1 cellular context compared by ENCODE assay signal in the genomic region with DNA sequence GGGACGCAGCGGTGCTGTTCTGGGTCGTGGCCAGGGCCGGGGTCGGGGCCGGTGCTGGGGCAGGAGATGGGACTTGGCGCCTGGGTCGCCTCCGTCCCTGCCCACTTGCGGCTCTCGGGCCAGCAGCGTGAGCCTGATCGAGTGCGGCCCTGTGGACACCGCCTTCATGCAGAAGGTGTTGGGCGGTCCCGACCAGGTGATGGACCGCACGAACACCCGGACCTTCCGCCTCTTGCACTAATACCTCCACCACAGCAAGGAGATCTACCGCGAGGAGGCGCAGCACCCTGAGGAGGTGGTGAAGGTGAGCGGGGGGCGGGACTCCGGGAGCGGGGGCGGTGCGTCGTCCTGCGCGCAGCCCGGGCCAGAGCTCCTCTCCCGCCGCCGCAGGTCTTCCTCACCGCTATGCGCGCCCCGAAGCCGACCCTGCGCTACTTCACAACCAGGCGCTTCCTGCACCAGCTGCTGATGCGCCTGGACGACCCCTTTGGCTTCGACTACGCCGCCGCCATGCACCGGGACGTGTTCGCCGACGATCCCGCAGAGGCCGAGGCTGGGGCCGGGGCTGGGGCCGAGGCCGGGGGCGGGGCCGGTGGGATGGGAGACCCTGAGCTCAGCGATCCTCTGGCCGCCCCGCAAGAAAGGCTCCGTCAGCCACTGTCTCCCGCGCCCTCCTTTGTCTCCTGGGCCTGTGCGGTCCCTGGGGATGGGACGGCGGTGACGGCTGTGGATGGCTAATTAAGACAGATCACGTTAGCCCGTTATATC.
TF ChIP-seq lines count a peak whose summit lies in the region.

No MANE protein-coding gene starts in this region.

TF ChIP-seq in WTC11, 78 proteins besides CTCF, POLR2A, EP300 and RAD21 (continued from another document):
- TF ChIP-seq, protein P1, sequence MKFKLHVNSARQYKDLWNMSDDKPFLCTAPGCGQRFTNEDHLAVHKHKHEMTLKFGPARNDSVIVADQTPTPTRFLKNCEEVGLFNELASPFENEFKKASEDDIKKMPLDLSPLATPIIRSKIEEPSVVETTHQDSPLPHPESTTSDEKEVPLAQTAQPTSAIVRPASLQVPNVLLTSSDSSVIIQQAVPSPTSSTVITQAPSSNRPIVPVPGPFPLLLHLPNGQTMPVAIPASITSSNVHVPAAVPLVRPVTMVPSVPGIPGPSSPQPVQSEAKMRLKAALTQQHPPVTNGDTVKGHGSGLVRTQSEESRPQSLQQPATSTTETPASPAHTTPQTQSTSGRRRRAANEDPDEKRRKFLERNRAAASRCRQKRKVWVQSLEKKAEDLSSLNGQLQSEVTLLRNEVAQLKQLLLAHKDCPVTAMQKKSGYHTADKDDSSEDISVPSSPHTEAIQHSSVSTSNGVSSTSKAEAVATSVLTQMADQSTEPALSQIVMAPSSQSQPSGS (CRISPR knock-in tag; IDR thresholded peaks at IDR 0.05; ENCODE audit: borderline replicate concordance, low read depth) = no peak
- peak; percentile 68; the same call in 1 of the 2 replicates for TF ChIP-seq TP53 (CRISPR knock-in tag; IDR thresholded peaks at IDR 0.05)
- TF ChIP-seq, protein P2, sequence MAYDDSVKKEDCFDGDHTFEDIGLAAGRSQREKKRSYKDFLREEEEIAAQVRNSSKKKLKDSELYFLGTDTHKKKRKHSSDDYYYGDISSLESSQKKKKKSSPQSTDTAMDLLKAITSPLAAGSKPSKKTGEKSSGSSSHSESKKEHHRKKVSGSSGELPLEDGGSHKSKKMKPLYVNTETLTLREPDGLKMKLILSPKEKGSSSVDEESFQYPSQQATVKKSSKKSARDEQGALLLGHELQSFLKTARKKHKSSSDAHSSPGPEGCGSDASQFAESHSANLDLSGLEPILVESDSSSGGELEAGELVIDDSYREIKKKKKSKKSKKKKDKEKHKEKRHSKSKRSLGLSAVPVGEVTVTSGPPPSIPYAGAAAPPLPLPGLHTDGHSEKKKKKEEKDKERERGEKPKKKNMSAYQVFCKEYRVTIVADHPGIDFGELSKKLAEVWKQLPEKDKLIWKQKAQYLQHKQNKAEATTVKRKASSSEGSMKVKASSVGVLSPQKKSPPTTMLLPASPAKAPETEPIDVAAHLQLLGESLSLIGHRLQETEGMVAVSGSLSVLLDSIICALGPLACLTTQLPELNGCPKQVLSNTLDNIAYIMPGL (CRISPR knock-in tag; IDR thresholded peaks at IDR 0.05) = peak; percentile 84
- TF ChIP-seq ZMAT4 (CRISPR knock-in tag; IDR thresholded peaks at IDR 0.05) = no peak
- TF ChIP-seq ZNF232 (CRISPR knock-in tag; IDR thresholded peaks at IDR 0.05) = 0 out of 2 replicates have a peak, but pooled peaks have one; percentile 43
- TF ChIP-seq PREB (CRISPR knock-in tag; IDR thresholded peaks at IDR 0.05; ENCODE audit: borderline replicate concordance) = no peak
- TF ChIP-seq STAT6 (CRISPR knock-in tag; conservative IDR thresholded peaks at IDR 0.05; ENCODE audit: low read depth) = peak; percentile 89; the same call in 1 of the 2 replicates
- peak; percentile 66 for TF ChIP-seq AFF4 (CRISPR knock-in tag; IDR thresholded peaks at IDR 0.05; ENCODE audit: borderline replicate concordance)
- TF ChIP-seq, protein P3, sequence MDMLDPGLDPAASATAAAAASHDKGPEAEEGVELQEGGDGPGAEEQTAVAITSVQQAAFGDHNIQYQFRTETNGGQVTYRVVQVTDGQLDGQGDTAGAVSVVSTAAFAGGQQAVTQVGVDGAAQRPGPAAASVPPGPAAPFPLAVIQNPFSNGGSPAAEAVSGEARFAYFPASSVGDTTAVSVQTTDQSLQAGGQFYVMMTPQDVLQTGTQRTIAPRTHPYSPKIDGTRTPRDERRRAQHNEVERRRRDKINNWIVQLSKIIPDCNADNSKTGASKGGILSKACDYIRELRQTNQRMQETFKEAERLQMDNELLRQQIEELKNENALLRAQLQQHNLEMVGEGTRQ (CRISPR knock-in tag; IDR thresholded peaks at IDR 0.05) = peak; percentile 60
- peak; percentile 80 for TF ChIP-seq SP1 (CRISPR knock-in tag; conservative IDR thresholded peaks at IDR 0.05)
- TF ChIP-seq ZNF416 (CRISPR knock-in tag; IDR thresholded peaks at IDR 0.05) = 0 out of 2 replicates have a peak, but pooled peaks have one; percentile 28
- TF ChIP-seq, protein P4, sequence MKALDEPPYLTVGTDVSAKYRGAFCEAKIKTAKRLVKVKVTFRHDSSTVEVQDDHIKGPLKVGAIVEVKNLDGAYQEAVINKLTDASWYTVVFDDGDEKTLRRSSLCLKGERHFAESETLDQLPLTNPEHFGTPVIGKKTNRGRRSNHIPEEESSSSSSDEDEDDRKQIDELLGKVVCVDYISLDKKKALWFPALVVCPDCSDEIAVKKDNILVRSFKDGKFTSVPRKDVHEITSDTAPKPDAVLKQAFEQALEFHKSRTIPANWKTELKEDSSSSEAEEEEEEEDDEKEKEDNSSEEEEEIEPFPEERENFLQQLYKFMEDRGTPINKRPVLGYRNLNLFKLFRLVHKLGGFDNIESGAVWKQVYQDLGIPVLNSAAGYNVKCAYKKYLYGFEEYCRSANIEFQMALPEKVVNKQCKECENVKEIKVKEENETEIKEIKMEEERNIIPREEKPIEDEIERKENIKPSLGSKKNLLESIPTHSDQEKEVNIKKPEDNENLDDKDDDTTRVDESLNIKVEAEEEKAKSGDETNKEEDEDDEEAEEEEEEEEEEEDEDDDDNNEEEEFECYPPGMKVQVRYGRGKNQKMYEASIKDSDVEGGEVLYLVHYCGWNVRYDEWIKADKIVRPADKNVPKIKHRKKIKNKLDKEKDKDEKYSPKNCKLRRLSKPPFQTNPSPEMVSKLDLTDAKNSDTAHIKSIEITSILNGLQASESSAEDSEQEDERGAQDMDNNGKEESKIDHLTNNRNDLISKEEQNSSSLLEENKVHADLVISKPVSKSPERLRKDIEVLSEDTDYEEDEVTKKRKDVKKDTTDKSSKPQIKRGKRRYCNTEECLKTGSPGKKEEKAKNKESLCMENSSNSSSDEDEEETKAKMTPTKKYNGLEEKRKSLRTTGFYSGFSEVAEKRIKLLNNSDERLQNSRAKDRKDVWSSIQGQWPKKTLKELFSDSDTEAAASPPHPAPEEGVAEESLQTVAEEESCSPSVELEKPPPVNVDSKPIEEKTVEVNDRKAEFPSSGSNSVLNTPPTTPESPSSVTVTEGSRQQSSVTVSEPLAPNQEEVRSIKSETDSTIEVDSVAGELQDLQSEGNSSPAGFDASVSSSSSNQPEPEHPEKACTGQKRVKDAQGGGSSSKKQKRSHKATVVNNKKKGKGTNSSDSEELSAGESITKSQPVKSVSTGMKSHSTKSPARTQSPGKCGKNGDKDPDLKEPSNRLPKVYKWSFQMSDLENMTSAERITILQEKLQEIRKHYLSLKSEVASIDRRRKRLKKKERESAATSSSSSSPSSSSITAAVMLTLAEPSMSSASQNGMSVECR (CRISPR knock-in tag; IDR thresholded peaks at IDR 0.05; ENCODE audit: borderline replicate concordance) = peak; percentile 15; the same call in 1 of the 2 replicates
- no peak for TF ChIP-seq ZNF317 (CRISPR knock-in tag; IDR thresholded peaks at IDR 0.05; ENCODE audit: borderline replicate concordance, low read depth)
- TF ChIP-seq CBFB (CRISPR knock-in tag; IDR thresholded peaks at IDR 0.05; ENCODE audit: low read depth) = peak; percentile 37; the same call in 1 of the 2 replicates
- peak; percentile 90 for TF ChIP-seq E2F5 (CRISPR knock-in tag; IDR thresholded peaks at IDR 0.05)
- TF ChIP-seq FOXP4 (CRISPR knock-in tag; IDR thresholded peaks at IDR 0.05) = peak; percentile 16; the same call in 1 of the 2 replicates
- peak; percentile 34; the same call in 1 of the 2 replicates for TF ChIP-seq FOXP1 (CRISPR knock-in tag; IDR thresholded peaks at IDR 0.05; ENCODE audit: borderline replicate concordance)
- TF ChIP-seq SOX15 (CRISPR knock-in tag; IDR thresholded peaks at IDR 0.05) = no peak
- TF ChIP-seq OVOL2 (CRISPR knock-in tag; IDR thresholded peaks at IDR 0.05; ENCODE audit: borderline replicate concordance) = no peak
- TF ChIP-seq CREM (CRISPR knock-in tag; IDR thresholded peaks at IDR 0.05) = 0 out of 2 replicates have a peak, but pooled peaks have one; percentile 26
- peak; percentile 80 for TF ChIP-seq MAX (CRISPR knock-in tag; IDR thresholded peaks at IDR 0.05)
- TF ChIP-seq ZBTB21 (CRISPR knock-in tag; IDR thresholded peaks at IDR 0.05; ENCODE audit: borderline replicate concordance) = peak; percentile 88; the same call in 1 of the 2 replicates
- TF ChIP-seq GABPB1 (CRISPR knock-in tag; IDR thresholded peaks at IDR 0.05) = no peak
- 0 out of 2 replicates have a peak, but pooled peaks have one; percentile 56 for TF ChIP-seq NR3C1 (CRISPR knock-in tag; conservative IDR thresholded peaks at IDR 0.05; ENCODE audit: low read depth)
- 0 out of 2 replicates have a peak, but pooled peaks have one; percentile 43 for TF ChIP-seq MYBL2 (CRISPR knock-in tag; IDR thresholded peaks at IDR 0.05)
